In genomic region chr11:117198613-117199012, GRCh38 we compare ENCODE assay signal across 10 cellular contexts. TPM values are rescaled to one million over a fixed set of nuclear protein-coding genes. Genes with fewer than 3 reads are reported as not detected.
A peak's percentile ranks its signal among the peaks of the same experiment; 100 is the strongest.
DNase-seq lines count a peak whose midpoint lies in the region; ATAC-seq and TF ChIP-seq lines count a peak whose summit lies in the region.
"Had no signal": no experiment of that assay in that cellular context is flagged by ENCODE, and none has a peak within 500 bp of the region (broad histone marks: within the 10 kb centered on the region; RNA-seq: fewer than 3 reads in every experiment).

No MANE protein-coding gene starts in this region.

- H3K4me3 ChIP-seq in AG04449 (ENCODE audit: low read depth, low read length) (peak overlapping the region; percentile 99), adrenal gland (peak overlapping the region in 1 of 4 donors; percentile 1), left ventricle myocardium inferior (peak overlapping the region; percentile 58), parathyroid adenoma (ENCODE audit: low read depth, low read length) (no peak overlapping the region)

- peaks cover 2% of the 10 kb centered on the region for H3K4me1 Mint-ChIP-seq in activated T-cell treated with anti-CD3 and anti-CD28 coated beads, Interleukin-2, amount 50 U/mL, for 4 hours (ENCODE audit: low read depth)

- intact Hi-C loops in adrenal gland (cut with DNase I) (no loop called here), left ventricle myocardium inferior (cut with micrococcal nuclease) (no loop called here)

- no peak overlapping the region for H3K9ac ChIP-seq in parathyroid adenoma

- H3K27ac ChIP-seq in adrenal gland (peak overlapping the region in 4 of 5 donors; percentile 43 to 92 (median 74)), left ventricle myocardium inferior (replicated peaks) (peak overlapping the region; percentile 78), parathyroid adenoma (peak overlapping the region; percentile 29)

- H3K9me3 ChIP-seq in adrenal gland (replicated peaks in 1 of 3) (no peaks in the 10 kb centered on the region), left ventricle myocardium inferior (replicated peaks) (no peaks in the 10 kb centered on the region), parathyroid adenoma (ENCODE audit: control insufficient read depth, low read length) (no peaks in the 10 kb centered on the region)

- POLR2A ChIA-PET in AG04449 (lab: Yijun Ruan, JAX), result interaction anchor here (0.6 to 11.2 kb wide), 7 partner anchors 12 to 55 kb away, joined by 3 to 76 read pairs (median 5); partner anchors contain the start of genes PAFAH1B2 and SIDT2

- CTCF ChIA-PET in AG04449 (lab: Yijun Ruan, JAX), result interaction anchor here (0.6 to 11.5 kb wide), 4 partner anchors 17 to 33 kb away, joined by 3 to 133 read pairs (median 4); partner anchors contain the start of genes PCSK7 and SIDT2

- TF ChIP-seq CTCF in AG04449 (IDR thresholded peaks at IDR 0.05; ENCODE audit: insufficient read depth, low read length, missing control alignments) (no peak), adrenal gland (IDR thresholded peaks at IDR 0.05) (no peak), left ventricle myocardium inferior (IDR thresholded peaks at IDR 0.05; ENCODE audit: borderline replicate concordance) (no peak), parathyroid adenoma (IDR thresholded peaks at IDR 0.05) (no peak)

- H3K4me3 Mint-ChIP-seq in activated T-cell treated with anti-CD3 and anti-CD28 coated beads, Interleukin-2, amount 50 U/mL, for 4 hours, result no peak overlapping the region

- H3K27me3 ChIP-seq in adrenal gland, result no peaks in the 10 kb centered on the region
- H3K27me3 ChIP-seq in left ventricle myocardium inferior (ENCODE audit: low read depth), result no peaks in the 10 kb centered on the region
- H3K27me3 ChIP-seq in parathyroid adenoma (ENCODE audit: control insufficient read depth, insufficient read depth, low read length), result no peaks in the 10 kb centered on the region

- peaks cover 0 to 3% of the 10 kb centered on the region in 2 donors for H3K4me1 ChIP-seq in adrenal gland (replicated peaks in 1 of 2)
- H3K4me1 ChIP-seq in left ventricle myocardium inferior, result peaks cover 44% of the 10 kb centered on the region
- no peaks in the 10 kb centered on the region for H3K4me1 ChIP-seq in parathyroid adenoma

- no peak for TF ChIP-seq POLR2A in adrenal gland (IDR thresholded peaks at IDR 0.05)

- no peaks in the 10 kb centered on the region for H3K79me2 ChIP-seq in parathyroid adenoma

- peaks cover 7% of the 10 kb centered on the region for H3K36me3 Mint-ChIP-seq in activated T-cell treated with anti-CD3 and anti-CD28 coated beads, Interleukin-2, amount 50 U/mL, for 4 hours (ENCODE audit: insufficient read depth)

- DNase-seq in AG04449 (ENCODE audit: low read depth, low spot score) (no peak), adrenal gland (no peak), left ventricle myocardium inferior (no peak), NOMO-1 treated with DMSO at 0.1 percent for 48 hours (lab: John Stamatoyannopoulos, UW; ENCODE audit: unreplicated experiment) (no peak)
- no peak for DNase-seq in activated T-cell treated with anti-CD3 and anti-CD28 coated beads, Interleukin-2, amount 50 U/mL, for 4 hours
- no peak for DNase-seq in central memory CD4-positive, alpha-beta T cell
- DNase-seq: NCI-H510A treated with DMSO at 0.1 percent for 48 hours, T-helper 1 cell had no signal

- no peak overlapping the region for H2AFZ ChIP-seq in parathyroid adenoma

- WGBS in adrenal gland, 4 donors, result 63 to 81% (median 75%) methylated on average over 3 to 4 of the region's 4 CpGs

- no peaks in the 10 kb centered on the region for H3K9me3 Mint-ChIP-seq in activated T-cell treated with anti-CD3 and anti-CD28 coated beads, Interleukin-2, amount 50 U/mL, for 4 hours

- H3K36me3 ChIP-seq in adrenal gland (replicated peaks in 1 of 2) (peaks cover 0 to 34% of the 10 kb centered on the region in 2 donors), left ventricle myocardium inferior (peaks cover 32% of the 10 kb centered on the region), parathyroid adenoma (ENCODE audit: control insufficient read depth, insufficient read depth, low read length) (no peaks in the 10 kb centered on the region)

- H3K4me2 ChIP-seq in parathyroid adenoma (ENCODE audit: low read length), result no peak overlapping the region

- no peak for ATAC-seq in GM21737 (IDR thresholded peaks at IDR 0.05; ENCODE audit: unreplicated experiment)
- ATAC-seq in activated T-cell treated with anti-CD3 and anti-CD28 coated beads, Interleukin-2, amount 50 U/mL, for 4 hours, result no peak

- H3K27me3 Mint-ChIP-seq in activated T-cell treated with anti-CD3 and anti-CD28 coated beads, Interleukin-2, amount 50 U/mL, for 4 hours (ENCODE audit: low read depth), result no peaks in the 10 kb centered on the region

RNA-seq across cellular contexts. Expression of gene TAGLN, which starts 0.6 kb away (rescaled TPM):
- 1,000 to 10,000 TPM in 1 of 8 donors, 100 to 1,000 TPM in 7; 117 to 1,290 (median 739) TPM for total RNA-seq in adrenal gland
- 1,000 to 10,000 TPM in 1 of 3 donors, 100 to 1,000 TPM in 2; 489 to 1,184 (median 817) TPM for polyA plus RNA-seq in adrenal gland
- 113 TPM for total RNA-seq in left ventricle myocardium inferior
- 1 to 10 TPM; 2.5 to 3.9 (median 3.2) TPM for total RNA-seq in activated T-cell treated with anti-CD3 and anti-CD28 coated beads, Interleukin-2, amount 50 U/mL, for 4 hours

RNA-seq across cellular contexts. Expression of gene SIDT2, which starts 20.1 kb away (rescaled TPM):
- total RNA-seq in adrenal gland (10 to 100 TPM; 23.4 to 87.1 (median 44.5) TPM), left ventricle myocardium inferior (23.5 TPM)
- polyA plus RNA-seq in adrenal gland, result 10 to 100 TPM; 27.7 to 75.1 (median 48.8) TPM
- total RNA-seq in activated T-cell treated with anti-CD3 and anti-CD28 coated beads, Interleukin-2, amount 50 U/mL, for 4 hours, result 10 to 100 TPM; 11.1 to 15.4 (median 12.9) TPM

RNA-seq across cellular contexts. Expression of gene PCSK7, which starts 33.3 kb away (rescaled TPM):
- total RNA-seq in adrenal gland (10 to 100 TPM; 22.6 to 54.4 (median 42.2) TPM), left ventricle myocardium inferior (24.0 TPM)
- 10 to 100 TPM; 23.4 to 53.0 (median 45.4) TPM for polyA plus RNA-seq in adrenal gland
- total RNA-seq in activated T-cell treated with anti-CD3 and anti-CD28 coated beads, Interleukin-2, amount 50 U/mL, for 4 hours, result 100 to 1,000 TPM; 112 to 139 (median 123) TPM

RNA-seq across cellular contexts. Expression of gene RNF214, which starts 33.9 kb away (rescaled TPM):
- total RNA-seq in adrenal gland, result 10 to 100 TPM; 11.3 to 33.8 (median 22.9) TPM
- 10 to 100 TPM; 12.7 to 21.6 (median 19.7) TPM for polyA plus RNA-seq in adrenal gland
- 21.1 TPM for total RNA-seq in left ventricle myocardium inferior
- total RNA-seq in activated T-cell treated with anti-CD3 and anti-CD28 coated beads, Interleukin-2, amount 50 U/mL, for 4 hours, result 10 to 100 TPM; 16.2 to 17.9 (median 16.9) TPM

RNA-seq across cellular contexts. Expression of gene PAFAH1B2, which starts 54.5 kb away (rescaled TPM):
- total RNA-seq in adrenal gland, result 100 to 1,000 TPM in 4 of 8 donors, 10 to 100 TPM in 4; 81.0 to 132 (median 102) TPM
- polyA plus RNA-seq in adrenal gland, result 10 to 100 TPM; 19.6 to 85.8 (median 29.5) TPM
- total RNA-seq in left ventricle myocardium inferior, result 51.5 TPM
- 10 to 100 TPM; 73.9 to 81.2 (median 80.0) TPM for total RNA-seq in activated T-cell treated with anti-CD3 and anti-CD28 coated beads, Interleukin-2, amount 50 U/mL, for 4 hours

Comparison
In these comparisons a context has a peak if more than half of its experiments do, and no peak if none do; other contexts are left out.
1. RNA of gene TAGLN, which starts 0.6 kb away (total RNA-seq): 117 to 1,290 TPM in adrenal gland and 113 TPM in left ventricle myocardium inferior (single experiment); 2.5 to 3.9 TPM in activated T-cell treated with anti-CD3 and anti-CD28 coated beads, Interleukin-2, amount 50 U/mL, for 4 hours; every median in the first group is over 10 times any median in the second.
2. Peak in every context shown above with its lines, with median percentiles within 50 percentile points of each other: H3K27ac ChIP-seq.